In the genomic region with DNA sequence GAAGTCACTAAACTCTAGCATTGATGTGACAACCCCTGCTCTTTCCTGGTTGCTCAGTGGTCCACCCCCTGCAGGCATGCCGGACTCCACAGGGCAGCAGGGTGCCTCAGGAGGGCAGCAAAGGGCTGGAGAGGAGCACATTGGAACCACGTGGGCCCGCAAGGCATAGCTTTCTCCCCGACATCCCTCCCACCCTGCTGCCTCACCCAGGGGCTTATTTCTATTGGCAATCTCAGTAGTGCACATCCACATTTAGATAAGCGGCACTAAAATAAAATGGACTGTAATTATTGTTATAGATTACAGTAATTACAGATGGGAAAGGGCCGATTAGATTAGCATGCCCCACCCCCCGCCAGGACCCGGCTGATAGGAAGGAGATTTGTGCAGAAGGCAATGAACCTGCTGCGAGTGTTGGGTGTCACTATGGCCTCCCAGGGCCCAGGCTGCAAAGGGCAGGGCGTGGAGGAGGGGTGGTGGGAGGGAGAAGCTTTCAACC, we compare ENCODE assay signal across 9 cellular contexts.
DNase-seq lines count a peak whose midpoint lies in the region; ATAC-seq and TF ChIP-seq lines count a peak whose summit lies in the region.
"Had no signal": no experiment of that assay in that cellular context is flagged by ENCODE, and none has a peak within 500 bp of the region (broad histone marks: within the 10 kb centered on the region; RNA-seq: fewer than 3 reads in every experiment).

No MANE protein-coding gene starts in this region.

- DNase-seq in COLO668 (lab: John Stamatoyannopoulos, UW; ENCODE audit: unreplicated experiment): peak; percentile 11
- DNase-seq in H7: peak; percentile 54
- DNase-seq in OCI-LY7 (ENCODE audit: low spot score): peak; percentile 17
- peak; percentile 62 for DNase-seq in hepatocyte (ENCODE audit: low spot score)
- DNase-seq in T-helper 2 cell treated with Interferon-gamma antibody and Interleukin-4, amounts not matched to agents 5 μg/mL and 100 μg/mL, for 36 hours (ENCODE audit: low spot score): no peak
- DNase-seq in putamen (ENCODE audit: low spot score): no peak
- DNase-seq: stimulated activated naive B cell treated with anti-CD40 and anti-IgM and Interleukin-4, amounts not matched to agents 10 μg/mL and 1 μg/mL and 100 μg/mL, for 72 hours had no signal

- H3K27ac Mint-ChIP-seq in T-helper 2 cell treated with Interferon-gamma antibody and Interleukin-4, amounts not matched to agents 5 μg/mL and 100 μg/mL, for 36 hours: no peak overlapping the region
- H3K27ac Mint-ChIP-seq: stimulated activated naive B cell treated with anti-CD40 and anti-IgM and Interleukin-4, amounts not matched to agents 10 μg/mL and 1 μg/mL and 100 μg/mL, for 72 hours had no signal

- CTCF ChIA-PET in OCI-LY7 (lab: Charles Lee; ENCODE audit: unreplicated experiment): no interaction called here

- WGBS in hepatocyte (ENCODE audit: low lambda C conversion rate, missing lambda C conversion rate): 56% methylated on average over 9 of the region's 10 CpGs

- no peaks in the 10 kb centered on the region for H3K36me3 ChIP-seq in H7 (replicated peaks; ENCODE audit: control insufficient read depth, insufficient read depth, low read length)
- no peaks in the 10 kb centered on the region for H3K36me3 ChIP-seq in OCI-LY7 (ENCODE audit: insufficient read depth, low read length)
- no peaks in the 10 kb centered on the region for H3K36me3 ChIP-seq in hepatocyte (replicated peaks; ENCODE audit: insufficient read depth, low read depth)

- ATAC-seq in GM21717 (IDR thresholded peaks at IDR 0.05; ENCODE audit: unreplicated experiment) (no peak), HG02973 (IDR thresholded peaks at IDR 0.05; ENCODE audit: unreplicated experiment) (no peak)

- no peak overlapping the region for H3K4me2 ChIP-seq in OCI-LY7 (ENCODE audit: low read length)
- H3K4me2 ChIP-seq in hepatocyte: no peak overlapping the region

- H3K4me3 ChIP-seq in H7 (ENCODE audit: insufficient read depth, low read depth, low read length) (no peak overlapping the region), OCI-LY7 (ENCODE audit: low read depth, low read length, poor library complexity, severe bottlenecking) (no peak overlapping the region), hepatocyte (no peak overlapping the region)

- TF ChIP-seq CTCF in OCI-LY7 (conservative IDR thresholded peaks at IDR 0.05; ENCODE audit: low read length) (peak; percentile 49), hepatocyte (IDR thresholded peaks at IDR 0.05; ENCODE audit: poor library complexity) (peak; percentile 38)

- H3K27me3 ChIP-seq in H7 (ENCODE audit: control insufficient read depth, insufficient read depth, low read length) (no peaks in the 10 kb centered on the region), hepatocyte (no peaks in the 10 kb centered on the region)

- H3K4me1 Mint-ChIP-seq in T-helper 2 cell treated with Interferon-gamma antibody and Interleukin-4, amounts not matched to agents 5 μg/mL and 100 μg/mL, for 36 hours (ENCODE audit: low read depth): no peaks in the 10 kb centered on the region
- H3K4me1 Mint-ChIP-seq: stimulated activated naive B cell treated with anti-CD40 and anti-IgM and Interleukin-4, amounts not matched to agents 10 μg/mL and 1 μg/mL and 100 μg/mL, for 72 hours had no signal

- H3K27me3 Mint-ChIP-seq in T-helper 2 cell treated with Interferon-gamma antibody and Interleukin-4, amounts not matched to agents 5 μg/mL and 100 μg/mL, for 36 hours (ENCODE audit: low read depth): no peaks in the 10 kb centered on the region

- H3K9me2 ChIP-seq in OCI-LY7 (ENCODE audit: insufficient read depth, low read length) (no peaks in the 10 kb centered on the region), hepatocyte (replicated peaks; ENCODE audit: insufficient read depth) (no peaks in the 10 kb centered on the region)

- no peaks in the 10 kb centered on the region for H4K20me1 ChIP-seq in OCI-LY7 (ENCODE audit: insufficient read depth, low read length)
- no peaks in the 10 kb centered on the region for H4K20me1 ChIP-seq in hepatocyte (ENCODE audit: insufficient read depth, poor library complexity, severe bottlenecking)

- no peaks in the 10 kb centered on the region for H3K9me3 Mint-ChIP-seq in T-helper 2 cell treated with Interferon-gamma antibody and Interleukin-4, amounts not matched to agents 5 μg/mL and 100 μg/mL, for 36 hours
- H3K9me3 Mint-ChIP-seq: stimulated activated naive B cell treated with anti-CD40 and anti-IgM and Interleukin-4, amounts not matched to agents 10 μg/mL and 1 μg/mL and 100 μg/mL, for 72 hours had no signal

- H3K79me2 ChIP-seq in OCI-LY7 (ENCODE audit: insufficient read depth, low read depth, low read length): no peaks in the 10 kb centered on the region
- H3K79me2 ChIP-seq in hepatocyte: no peaks in the 10 kb centered on the region

- H3K36me3 Mint-ChIP-seq in T-helper 2 cell treated with Interferon-gamma antibody and Interleukin-4, amounts not matched to agents 5 μg/mL and 100 μg/mL, for 36 hours (ENCODE audit: low read depth): no peaks in the 10 kb centered on the region
- H3K36me3 Mint-ChIP-seq: stimulated activated naive B cell treated with anti-CD40 and anti-IgM and Interleukin-4, amounts not matched to agents 10 μg/mL and 1 μg/mL and 100 μg/mL, for 72 hours had no signal

- POLR2A ChIA-PET in OCI-LY7 (lab: Charles Lee): no interaction called here

- no peak overlapping the region for H2AFZ ChIP-seq in OCI-LY7 (ENCODE audit: low read length)
- H2AFZ ChIP-seq in hepatocyte: no peak overlapping the region

- intact Hi-C loops in OCI-LY7 (cut with micrococcal nuclease; ENCODE audit: unreplicated experiment): loop anchor here (10.0 kb wide), 1 partner anchor 588 kb away; no protein-coding TSS in a partner anchor

- H3K4me1 ChIP-seq in OCI-LY7 (ENCODE audit: insufficient read depth, low read length, poor library complexity, severe bottlenecking) (no peaks in the 10 kb centered on the region), hepatocyte (ENCODE audit: insufficient read depth) (no peaks in the 10 kb centered on the region)

- H3K4me3 Mint-ChIP-seq in T-helper 2 cell treated with Interferon-gamma antibody and Interleukin-4, amounts not matched to agents 5 μg/mL and 100 μg/mL, for 36 hours: no peak overlapping the region
- H3K4me3 Mint-ChIP-seq: stimulated activated naive B cell treated with anti-CD40 and anti-IgM and Interleukin-4, amounts not matched to agents 10 μg/mL and 1 μg/mL and 100 μg/mL, for 72 hours had no signal

- no TSS peak for BruUV-seq in OCI-LY7 (replicated peaks; lab: Mats Ljungman, UMichigan)

- H3K27ac ChIP-seq in OCI-LY7 (ENCODE audit: low read depth, low read length, poor library complexity, severe bottlenecking): no peak overlapping the region
- H3K27ac ChIP-seq in hepatocyte: no peak overlapping the region

- H3K9me3 ChIP-seq in OCI-LY7 (ENCODE audit: low read length): no peaks in the 10 kb centered on the region
- H3K9me3 ChIP-seq in hepatocyte (ENCODE audit: low read depth): no peaks in the 10 kb centered on the region

Comparison
In these comparisons a context has a peak if more than half of its experiments do, and no peak if none do; other contexts are left out.
1. DNase-seq: peak in COLO668 (single experiment), H7 (single experiment), OCI-LY7 (single experiment) and hepatocyte (single experiment); none in T-helper 2 cell treated with Interferon-gamma antibody and Interleukin-4, amounts not matched to agents 5 μg/mL and 100 μg/mL, for 36 hours (single experiment) and putamen (single experiment).